Comparison of ENCODE assay signal across 10 cellular contexts in genomic region chr20:31704225-31705119, GRCh38. TPM values are rescaled to one million over a fixed set of nuclear protein-coding genes. Genes with fewer than 3 reads are reported as not detected.
DNase-seq lines count a peak whose midpoint lies in the region; ATAC-seq, FAIRE-seq and TF ChIP-seq lines count a peak whose summit lies in the region.
"Had no signal": no experiment of that assay in that cellular context is flagged by ENCODE, and none has a peak within 500 bp of the region (broad histone marks: within the 10 kb centered on the region; RNA-seq: fewer than 3 reads in every experiment).

No MANE protein-coding gene starts in this region.

- TF ChIP-seq CTCF in heart right ventricle (IDR thresholded peaks at IDR 0.05), result no peak

- no peaks in the 10 kb centered on the region for H3K9me3 ChIP-seq in heart right ventricle

- intact Hi-C loops in heart right ventricle (cut with DNase I), result no loop called here

- FAIRE-seq in H54 (lab: Jason Lieb, UNC), result peak; percentile 58

- TF ChIP-seq POLR2A in H54 (IDR thresholded peaks at IDR 0.05; ENCODE audit: low read depth, low read length), result no peak

- WGBS in heart right ventricle, 2 donors, result 69 to 73% methylated on average over 11 of the region's 11 CpGs

- H3K4me3 ChIP-seq in heart right ventricle, result no peak overlapping the region

- H3K4me1 ChIP-seq in heart right ventricle, result peaks cover 29 to 100% (median 86%) of the 10 kb centered on the region in 9 donors

- H3K27me3 ChIP-seq in heart right ventricle, result no peaks in the 10 kb centered on the region

- ATAC-seq in heart right ventricle (peak in 7 of 8 donors; percentile 25 to 77 (median 65)), HG03139 (IDR thresholded peaks at IDR 0.05; ENCODE audit: unreplicated experiment) (no peak)

- peaks cover 0 to 77% (median 15%) of the 10 kb centered on the region in 9 donors for H3K36me3 ChIP-seq in heart right ventricle

- DNase-seq in H54 (ENCODE audit: insufficient read length, low spot score) (peak; percentile 30), T1000 (lab: John Stamatoyannopoulos, UW) (peak; percentile 22), heart right ventricle (no peak), renal cortical epithelial cell (ENCODE audit: low read depth) (peak; percentile 95), NCI-H82 treated with DMSO at 0.1 percent for 48 hours (lab: John Stamatoyannopoulos, UW; ENCODE audit: unreplicated experiment) (no peak)
- DNase-seq in activated CD4-positive, alpha-beta T cell treated with anti-CD3 and anti-CD28 coated beads, Interleukin-2, amount 50 U/mL, for 48 hours, result no peak
- no peak for DNase-seq in activated T-cell treated with anti-CD3 and anti-CD28 coated beads, Interleukin-2, amount 50 U/mL, for 1 hour
- DNase-seq: naive B cell, NCI-H1694 had no signal

- peak overlapping the region; percentile 22 to 93 (median 68) for H3K27ac ChIP-seq in heart right ventricle

RNA-seq across cellular contexts. Expression of gene BCL2L1, which starts 18.2 kb away (rescaled TPM):
- total RNA-seq in heart right ventricle (10 to 100 TPM; 34.7 to 97.4 (median 45.9) TPM), renal cortical epithelial cell (182 and 222 TPM in 2 replicates)
- 100 to 1,000 TPM in 1 of 2 donors, 10 to 100 TPM in 1; 35.2 to 128 TPM for polyA plus RNA-seq in heart right ventricle

RNA-seq across cellular contexts. Expression of gene TPX2, which starts 34.6 kb away (rescaled TPM):
- total RNA-seq in heart right ventricle (1 to 10 TPM in 4 of 10 donors, under 1 TPM in 6; 0.17 to 9.6 (median 0.85) TPM), renal cortical epithelial cell (7.2 and 27.6 TPM in 2 replicates)
- under 1 TPM; 0.29 to 0.72 TPM for polyA plus RNA-seq in heart right ventricle

Comparison
In these comparisons a context has a peak if more than half of its experiments do, and no peak if none do; other contexts are left out.
1. DNase-seq: peak in H54 (single experiment), T1000 (single experiment) and renal cortical epithelial cell (single experiment); none in heart right ventricle (0 of 2), activated CD4-positive, alpha-beta T cell treated with anti-CD3 and anti-CD28 coated beads, Interleukin-2, amount 50 U/mL, for 48 hours (0 of 2), activated T-cell treated with anti-CD3 and anti-CD28 coated beads, Interleukin-2, amount 50 U/mL, for 1 hour (single experiment) and NCI-H82 treated with DMSO at 0.1 percent for 48 hours (single experiment).